20 cellular contexts compared by ENCODE assay signal in the genomic region with DNA sequence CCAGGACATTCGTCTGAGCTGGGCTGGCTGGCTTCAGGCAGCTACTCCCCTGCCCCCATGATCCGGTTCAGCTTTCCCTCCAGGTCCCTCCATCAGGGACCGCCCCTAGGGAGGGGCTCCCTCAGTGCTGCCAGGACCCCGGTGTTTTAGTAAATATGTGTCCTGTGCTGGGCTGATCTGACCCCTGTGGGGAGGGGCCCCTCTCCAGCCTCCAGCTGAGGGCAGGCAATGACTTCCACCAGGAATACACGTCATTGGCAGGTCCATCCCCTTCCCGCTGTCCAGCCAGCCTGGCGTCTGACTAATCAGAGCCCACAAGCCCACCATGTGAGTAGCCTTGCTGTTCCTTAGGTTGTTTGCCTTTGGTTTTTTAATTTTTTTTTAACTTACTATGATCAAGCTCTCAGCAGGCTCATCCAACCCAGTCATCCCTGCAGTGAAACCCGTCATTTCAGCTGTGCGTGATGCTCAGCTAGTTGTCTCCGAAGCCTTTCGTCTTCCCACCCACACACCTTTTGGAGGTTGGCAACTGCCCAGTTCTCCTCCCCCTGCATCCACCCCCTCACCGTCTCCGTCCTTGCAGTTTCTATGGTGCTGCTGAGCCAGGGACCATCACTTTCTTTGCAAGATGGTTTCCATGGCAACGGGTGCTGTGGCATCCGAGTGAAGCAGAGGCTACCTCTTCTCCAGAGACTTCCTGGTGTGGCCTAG. TPM values are rescaled to one million over a fixed set of nuclear protein-coding genes. Genes with fewer than 3 reads are reported as not detected.
DNase-seq lines count a peak whose midpoint lies in the region; ATAC-seq lines count a peak whose summit lies in the region.
"Had no signal": no experiment of that assay in that cellular context is flagged by ENCODE, and none has a peak within 500 bp of the region (broad histone marks: within the 10 kb centered on the region; RNA-seq: fewer than 3 reads in every experiment).

No MANE protein-coding gene starts in this region.

- H2BK5ac ChIP-seq in trophoblast cell (ENCODE audit: low read depth, low read length, poor library complexity): no peak overlapping the region

- no peak overlapping the region for H3K4ac ChIP-seq in trophoblast cell (ENCODE audit: low read depth, low read length)

- no peak overlapping the region for H2BK120ac ChIP-seq in trophoblast cell (ENCODE audit: insufficient read depth, low read length, poor library complexity)

- no peak overlapping the region for H3K27ac ChIP-seq in trophoblast cell (ENCODE audit: low read depth, low read length)
- H3K27ac ChIP-seq: heart right ventricle, tibial nerve had no signal

- DNase-seq in NCI-H1105 treated with DMSO at 0.1 percent for 48 hours (lab: John Stamatoyannopoulos, UW): peak; percentile 6
- no peak for DNase-seq in NCI-H1105 (lab: John Stamatoyannopoulos, UW)
- DNase-seq in amygdala (lab: John Stamatoyannopoulos, UW): peak in 44 of 56 donors; percentile 3 to 88 (median 50)
- DNase-seq in head of caudate nucleus: peak in 35 of 42 donors; percentile 10 to 78 (median 41)
- no peak for DNase-seq in trophoblast cell
- DNase-seq in effector CD4-positive, alpha-beta T cell: no peak
- DNase-seq in activated gamma-delta T cell treated with Interleukin-2 at 50 U/mL for 16 hours: no peak
- DNase-seq: activated CD4-positive, alpha-beta T cell treated with anti-CD3 and anti-CD28 coated beads, Interleukin-2, amount 50 U/mL, for 1 hour; activated T-cell treated with anti-CD3 and anti-CD28 coated beads, Interleukin-2, amount 50 U/mL, for 4 hours; effector CD8-positive, alpha-beta T cell; heart right ventricle; natural killer cell; NCI-H146; NCI-H345; stimulated activated naive B cell treated with anti-CD40 and anti-IgM and Interleukin-4, amounts not matched to agents 10 μg/mL and 1 μg/mL and 100 μg/mL, for 72 hours had no signal

- H3K18ac ChIP-seq in trophoblast cell (ENCODE audit: low read length): no peak overlapping the region

- no peak overlapping the region for H4K8ac ChIP-seq in trophoblast cell (ENCODE audit: low read depth, low read length)

- no peaks in the 10 kb centered on the region for H3K36me3 ChIP-seq in trophoblast cell (ENCODE audit: control insufficient read depth in 1 of 2, insufficient read depth in 2 of 2, low read length in 2 of 2)
- H3K36me3 ChIP-seq: heart right ventricle, tibial nerve had no signal

- no peak for ATAC-seq in HG03378 (IDR thresholded peaks at IDR 0.05; ENCODE audit: unreplicated experiment)
- ATAC-seq: activated naive CD4-positive, alpha-beta T cell treated with anti-CD3 and anti-CD28 coated beads, Interleukin-2, amount 50 U/mL, for 72 hours; activated T-cell treated with anti-CD3 and anti-CD28 coated beads, Interleukin-2, amount 50 U/mL, for 4 hours; heart right ventricle; natural killer cell; stimulated activated naive B cell treated with anti-CD40 and anti-IgM and Interleukin-4, amounts not matched to agents 10 μg/mL and 1 μg/mL and 100 μg/mL, for 72 hours had no signal

- H3K4me3 ChIP-seq in trophoblast cell (ENCODE audit: low read depth, low read length): peak overlapping the region; percentile 9
- H3K4me3 ChIP-seq: heart right ventricle, tibial nerve had no signal

- no CpG with 5 or more reads among the region's 15 CpGs for WGBS in trophoblast cell (ENCODE audit: extremely low coverage, insufficient coverage, insufficient read length)

- no peak overlapping the region for H2AFZ ChIP-seq in trophoblast cell (ENCODE audit: insufficient read depth, low read length, poor library complexity)

- no peaks in the 10 kb centered on the region for H3K4me1 ChIP-seq in trophoblast cell (ENCODE audit: control insufficient read depth in 1 of 2, insufficient read depth in 2 of 2, low read length in 2 of 2)

- no peak overlapping the region for H3K14ac ChIP-seq in trophoblast cell (ENCODE audit: low read length)

- H3K27me3 ChIP-seq in trophoblast cell (ENCODE audit: insufficient read depth, low read length): no peaks in the 10 kb centered on the region
- H3K27me3 ChIP-seq: tibial nerve had no signal

- intact Hi-C loops in head of caudate nucleus (cut with DNase I): no loop called here

- no peak overlapping the region for H4K91ac ChIP-seq in trophoblast cell (ENCODE audit: low read depth, low read length)

- no peak overlapping the region for H3K4me2 ChIP-seq in trophoblast cell (ENCODE audit: low read length)

- H3K9ac ChIP-seq in trophoblast cell (ENCODE audit: low read length): no peak overlapping the region

- H2AK5ac ChIP-seq in trophoblast cell (ENCODE audit: low read length): no peak overlapping the region

- no peak overlapping the region for H3K23ac ChIP-seq in trophoblast cell (ENCODE audit: low read length)

- no peak overlapping the region for H2BK12ac ChIP-seq in trophoblast cell (ENCODE audit: low read length)

- H4K12ac ChIP-seq in trophoblast cell (ENCODE audit: low read depth, low read length): no peak overlapping the region

- no peaks in the 10 kb centered on the region for H3K9me3 ChIP-seq in trophoblast cell (ENCODE audit: insufficient read depth, low read depth, low read length)

- no peaks in the 10 kb centered on the region for H3K79me1 ChIP-seq in trophoblast cell (ENCODE audit: low read length)

- H3K79me2 ChIP-seq in trophoblast cell (ENCODE audit: control insufficient read depth, insufficient read depth, low read length, poor library complexity): no peaks in the 10 kb centered on the region

RNA-seq across cellular contexts. Expression of a gene that starts 16.0 kb away (rescaled TPM):
- 0.03 TPM in 2 replicates for polyA plus RNA-seq in trophoblast cell (2013)
- polyA plus RNA-seq: BJ, heart right ventricle, keratinocyte had no signal

RNA-seq across cellular contexts. Expression of a gene that starts 35.9 kb away (rescaled TPM):
- polyA plus RNA-seq in trophoblast cell (2013): 0.57 and 0.78 TPM in 2 replicates
- polyA plus RNA-seq: keratinocyte had no signal

RNA-seq across cellular contexts. Expression of a gene that starts 36.0 kb away (rescaled TPM):
- polyA plus RNA-seq in trophoblast cell (2013): not detected in 2 replicates
- polyA plus RNA-seq: BJ, heart right ventricle had no signal

Comparison
In these comparisons a context has a peak if more than half of its experiments do, and no peak if none do; other contexts are left out.
1. DNase-seq: peak in NCI-H1105 treated with DMSO at 0.1 percent for 48 hours (single experiment), amygdala (44 of 56) and head of caudate nucleus (35 of 42); none in NCI-H1105 (single experiment), trophoblast cell (0 of 2), effector CD4-positive, alpha-beta T cell (single experiment) and activated gamma-delta T cell treated with Interleukin-2 at 50 U/mL for 16 hours (single experiment).